In the genomic region with DNA sequence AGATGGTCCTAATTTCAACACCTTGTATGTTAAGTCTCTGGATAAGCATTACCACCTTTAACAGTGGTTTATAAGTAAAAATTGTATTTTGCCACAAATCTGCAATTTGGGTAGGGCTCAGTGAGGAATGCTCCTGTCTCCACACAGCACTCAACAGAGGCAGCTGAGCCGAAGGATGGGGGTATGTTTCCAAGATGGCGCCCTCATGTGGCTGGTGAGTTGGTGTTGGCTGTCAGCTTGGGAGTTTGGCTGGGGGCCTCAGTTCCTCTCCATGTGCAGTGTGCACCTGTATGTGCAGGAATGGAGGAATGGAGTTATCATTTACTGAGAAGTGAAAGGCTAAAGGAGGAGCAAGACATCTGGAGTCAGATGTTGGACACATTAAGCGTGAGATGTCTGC, we compare ENCODE assay signal across 1 cellular context.
TF ChIP-seq lines count a peak whose summit lies in the region.

No MANE protein-coding gene starts in this region.

TF ChIP-seq in GM23338, 12 proteins besides CTCF, POLR2A, EP300 and RAD21 (continued from another document):
- TF ChIP-seq, protein P1, sequence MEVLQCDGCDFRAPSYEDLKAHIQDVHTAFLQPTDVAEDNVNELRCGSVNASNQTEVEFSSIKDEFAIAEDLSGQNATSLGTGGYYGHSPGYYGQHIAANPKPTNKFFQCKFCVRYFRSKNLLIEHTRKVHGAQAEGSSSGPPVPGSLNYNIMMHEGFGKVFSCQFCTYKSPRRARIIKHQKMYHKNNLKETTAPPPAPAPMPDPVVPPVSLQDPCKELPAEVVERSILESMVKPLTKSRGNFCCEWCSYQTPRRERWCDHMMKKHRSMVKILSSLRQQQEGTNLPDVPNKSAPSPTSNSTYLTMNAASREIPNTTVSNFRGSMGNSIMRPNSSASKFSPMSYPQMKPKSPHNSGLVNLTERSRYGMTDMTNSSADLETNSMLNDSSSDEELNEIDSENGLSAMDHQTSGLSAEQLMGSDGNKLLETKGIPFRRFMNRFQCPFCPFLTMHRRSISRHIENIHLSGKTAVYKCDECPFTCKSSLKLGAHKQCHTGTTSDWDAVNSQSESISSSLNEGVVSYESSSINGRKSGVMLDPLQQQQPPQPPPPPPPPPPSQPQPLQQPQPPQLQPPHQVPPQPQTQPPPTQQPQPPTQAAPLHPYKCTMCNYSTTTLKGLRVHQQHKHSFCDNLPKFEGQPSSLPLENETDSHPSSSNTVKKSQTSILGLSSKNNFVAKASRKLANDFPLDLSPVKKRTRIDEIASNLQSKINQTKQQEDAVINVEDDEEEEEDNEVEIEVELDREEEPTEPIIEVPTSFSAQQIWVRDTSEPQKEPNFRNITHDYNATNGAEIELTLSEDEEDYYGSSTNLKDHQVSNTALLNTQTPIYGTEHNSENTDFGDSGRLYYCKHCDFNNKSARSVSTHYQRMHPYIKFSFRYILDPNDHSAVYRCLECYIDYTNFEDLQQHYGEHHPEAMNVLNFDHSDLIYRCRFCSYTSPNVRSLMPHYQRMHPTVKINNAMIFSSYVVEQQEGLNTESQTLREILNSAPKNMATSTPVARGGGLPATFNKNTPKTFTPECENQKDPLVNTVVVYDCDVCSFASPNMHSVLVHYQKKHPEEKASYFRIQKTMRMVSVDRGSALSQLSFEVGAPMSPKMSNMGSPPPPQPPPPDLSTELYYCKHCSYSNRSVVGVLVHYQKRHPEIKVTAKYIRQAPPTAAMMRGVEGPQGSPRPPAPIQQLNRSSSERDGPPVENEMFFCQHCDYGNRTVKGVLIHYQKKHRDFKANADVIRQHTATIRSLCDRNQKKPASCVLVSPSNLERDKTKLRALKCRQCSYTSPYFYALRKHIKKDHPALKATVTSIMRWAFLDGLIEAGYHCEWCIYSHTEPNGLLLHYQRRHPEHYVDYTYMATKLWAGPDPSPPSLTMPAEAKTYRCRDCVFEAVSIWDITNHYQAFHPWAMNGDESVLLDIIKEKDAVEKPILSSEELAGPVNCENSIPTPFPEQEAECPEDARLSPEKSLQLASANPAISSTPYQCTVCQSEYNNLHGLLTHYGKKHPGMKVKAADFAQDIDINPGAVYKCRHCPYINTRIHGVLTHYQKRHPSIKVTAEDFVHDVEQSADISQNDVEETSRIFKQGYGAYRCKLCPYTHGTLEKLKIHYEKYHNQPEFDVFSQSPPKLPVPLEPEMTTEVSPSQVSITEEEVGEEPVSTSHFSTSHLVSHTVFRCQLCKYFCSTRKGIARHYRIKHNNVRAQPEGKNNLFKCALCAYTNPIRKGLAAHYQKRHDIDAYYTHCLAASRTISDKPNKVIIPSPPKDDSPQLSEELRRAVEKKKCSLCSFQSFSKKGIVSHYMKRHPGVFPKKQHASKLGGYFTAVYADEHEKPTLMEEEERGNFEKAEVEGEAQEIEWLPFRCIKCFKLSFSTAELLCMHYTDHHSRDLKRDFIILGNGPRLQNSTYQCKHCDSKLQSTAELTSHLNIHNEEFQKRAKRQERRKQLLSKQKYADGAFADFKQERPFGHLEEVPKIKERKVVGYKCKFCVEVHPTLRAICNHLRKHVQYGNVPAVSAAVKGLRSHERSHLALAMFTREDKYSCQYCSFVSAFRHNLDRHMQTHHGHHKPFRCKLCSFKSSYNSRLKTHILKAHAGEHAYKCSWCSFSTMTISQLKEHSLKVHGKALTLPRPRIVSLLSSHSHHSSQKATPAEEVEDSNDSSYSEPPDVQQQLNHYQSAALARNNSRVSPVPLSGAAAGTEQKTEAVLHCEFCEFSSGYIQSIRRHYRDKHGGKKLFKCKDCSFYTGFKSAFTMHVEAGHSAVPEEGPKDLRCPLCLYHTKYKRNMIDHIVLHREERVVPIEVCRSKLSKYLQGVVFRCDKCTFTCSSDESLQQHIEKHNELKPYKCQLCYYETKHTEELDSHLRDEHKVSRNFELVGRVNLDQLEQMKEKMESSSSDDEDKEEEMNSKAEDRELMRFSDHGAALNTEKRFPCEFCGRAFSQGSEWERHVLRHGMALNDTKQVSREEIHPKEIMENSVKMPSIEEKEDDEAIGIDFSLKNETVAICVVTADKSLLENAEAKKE (CRISPR knock-in tag; IDR thresholded peaks at IDR 0.05): no peak
- no peak for TF ChIP-seq CREB1 (CRISPR knock-in tag; IDR thresholded peaks at IDR 0.05; ENCODE audit: low read depth)
- TF ChIP-seq EZH2 (IDR thresholded peaks at IDR 0.05; ENCODE audit: low read depth, unreplicated experiment): no peak
TF ChIP-seq in GM23338: peak in this region for 0.
